ENCODE assay signal across 10 cellular contexts in genomic region chr16:70416748-70417616, GRCh38. TPM values are rescaled to one million over a fixed set of nuclear protein-coding genes. Genes with fewer than 3 reads are reported as not detected.
DNase-seq lines count a peak whose midpoint lies in the region; ATAC-seq and TF ChIP-seq lines count a peak whose summit lies in the region.
"Had no signal": no experiment of that assay in that cellular context is flagged by ENCODE, and none has a peak within 500 bp of the region (broad histone marks: within the 10 kb centered on the region; RNA-seq: fewer than 3 reads in every experiment).

No MANE protein-coding gene starts in this region.

- 79% methylated on average over 17 of the region's 17 CpGs for WGBS in hepatocyte (ENCODE audit: low lambda C conversion rate, missing lambda C conversion rate)

- H3K4me2 ChIP-seq in hepatocyte: peak overlapping the region; percentile 47

- H3K36me3 ChIP-seq in hepatocyte (replicated peaks; ENCODE audit: insufficient read depth, low read depth): no peaks in the 10 kb centered on the region
- peaks cover 4% of the 10 kb centered on the region for H3K36me3 ChIP-seq in A673 (ENCODE audit: insufficient read depth, low read length, poor library complexity, severe bottlenecking)

- CTCF ChIA-PET in A673 (lab: Charles Lee): no interaction called here

- H3K9me3 ChIP-seq in hepatocyte (ENCODE audit: low read depth): no peaks in the 10 kb centered on the region
- no peaks in the 10 kb centered on the region for H3K9me3 ChIP-seq in A673 (ENCODE audit: low read depth, low read length, poor library complexity, severe bottlenecking)

- no TSS peak for BruUV-seq in A673 (replicated peaks; lab: Mats Ljungman, UMichigan)

- H2AFZ ChIP-seq in hepatocyte: no peak overlapping the region

- H4K20me1 ChIP-seq in hepatocyte (ENCODE audit: insufficient read depth, poor library complexity, severe bottlenecking): peaks cover 11% of the 10 kb centered on the region

- TF ChIP-seq CTCF in hepatocyte (IDR thresholded peaks at IDR 0.05; ENCODE audit: poor library complexity) (no peak), A673 (conservative IDR thresholded peaks at IDR 0.05; ENCODE audit: low read depth, low read length) (no peak)

- DNase-seq in hepatocyte (ENCODE audit: low spot score) (peak; percentile 53), NCI-H345 treated with DMSO at 0.1 percent for 48 hours (lab: John Stamatoyannopoulos, UW; ENCODE audit: unreplicated experiment) (no peak), CD1c-positive myeloid dendritic cell (ENCODE audit: extremely low spot score) (no peak), A673 (ENCODE audit: low spot score) (no peak)
- no peak for DNase-seq in stimulated activated CD8-positive, alpha-beta memory T cell treated with anti-CD3 and anti-CD28 coated beads, Interleukin-4, amount 100 ng/mL, for 48 hours
- DNase-seq: activated CD4-positive, alpha-beta T cell treated with anti-CD3 and anti-CD28 coated beads, Interleukin-2, amount 50 U/mL, for 4 hours; NCI-H2171 had no signal

- ATAC-seq in GM18505 (IDR thresholded peaks at IDR 0.05; ENCODE audit: unreplicated experiment) (peak; percentile 74), GM21381 (IDR thresholded peaks at IDR 0.05; ENCODE audit: unreplicated experiment) (peak; percentile 67), HG03432 (IDR thresholded peaks at IDR 0.05; ENCODE audit: unreplicated experiment) (peak; percentile 86)

- intact Hi-C loops in A673 (cut with micrococcal nuclease; ENCODE audit: unreplicated experiment): no loop called here

- H3K27ac ChIP-seq in hepatocyte (peak overlapping the region; percentile 46), A673 (ENCODE audit: low read depth, low read length, poor library complexity, severe bottlenecking) (no peak overlapping the region)

- H3K27me3 ChIP-seq in hepatocyte (no peaks in the 10 kb centered on the region), A673 (replicated peaks; ENCODE audit: insufficient read depth, low read depth, low read length, poor library complexity) (no peaks in the 10 kb centered on the region)

- H3K4me3 ChIP-seq in hepatocyte: no peak overlapping the region
- H3K4me3 ChIP-seq in A673 (ENCODE audit: low read depth, low read length, poor library complexity, severe bottlenecking): no peak overlapping the region

- H3K79me2 ChIP-seq in hepatocyte: peaks cover 83% of the 10 kb centered on the region

- no peaks in the 10 kb centered on the region for H3K9me2 ChIP-seq in hepatocyte (replicated peaks; ENCODE audit: insufficient read depth)

- H3K4me1 ChIP-seq in hepatocyte (ENCODE audit: insufficient read depth): peaks cover 51% of the 10 kb centered on the region
- no peaks in the 10 kb centered on the region for H3K4me1 ChIP-seq in A673 (ENCODE audit: insufficient read depth, low read length, poor library complexity, severe bottlenecking)

- POLR2A ChIA-PET in A673 (lab: Charles Lee; ENCODE audit: low non-redundant PET): no interaction called here

- peak; percentile 20 for TF ChIP-seq POLR2A in GM18505 (IDR thresholded peaks at IDR 0.05; ENCODE audit: borderline replicate concordance, extremely low read depth, insufficient read depth, insufficient read length)

RNA-seq across cellular contexts. Expression of gene ST3GAL2, which starts 21.9 kb away (rescaled TPM):
- total RNA-seq in hepatocyte (24.2 and 29.2 TPM in 2 replicates), A673 (2021) (26.5 and 29.0 TPM in 2 replicates)
- polyA plus RNA-seq in hepatocyte: 20.8 and 25.6 TPM in 2 replicates

RNA-seq across cellular contexts. Expression of gene FCSK, which starts 37.4 kb away (rescaled TPM):
- total RNA-seq in hepatocyte: 13.3 and 25.9 TPM in 2 replicates
- polyA plus RNA-seq in hepatocyte: 12.1 and 15.7 TPM in 2 replicates
- 11.2 and 14.8 TPM in 2 replicates for total RNA-seq in A673 (2021)
